ENCODE assay signal across 16 cellular contexts in genomic region chr1:107794571-107794970, GRCh38.
"Had no signal": no experiment of that assay in that cellular context is flagged by ENCODE, and none has a peak within 500 bp of the region (broad histone marks: within the 10 kb centered on the region; RNA-seq: fewer than 3 reads in every experiment).

No MANE protein-coding gene starts in this region.

- H3K27ac ChIP-seq: prostate gland, sigmoid colon, thoracic aorta had no signal

- DNase-seq: activated CD4-positive, alpha-beta memory T cell treated with anti-CD3 and anti-CD28 coated beads for 36 hours; activated CD8-positive, alpha-beta memory T cell treated with anti-CD3 and anti-CD28 coated beads, Interleukin-2, amount 50 U/mL, for 4 hours; activated naive CD4-positive, alpha-beta T cell treated with Interleukin-2 at 50 U/mL for 16 hours; amniotic stem cell; effector memory CD8-positive, alpha-beta T cell; hypothalamus; midbrain; sigmoid colon; stimulated activated CD4-positive, alpha-beta T cell treated with anti-CD3 and anti-CD28 coated beads, Interleukin-12 subunit alpha, Interleukin-12 subunit beta, amount 100 ng/mL, for 4 hours; stimulated activated naive CD8-positive, alpha-beta T cell treated with anti-CD3 and anti-CD28 coated beads, Interleukin-15, Interleukin-2, amounts not matched to agents 100 U/mL and 50 U/mL, for 24 hours had no signal

- ATAC-seq: effector memory CD8-positive, alpha-beta T cell; stimulated activated naive CD8-positive, alpha-beta T cell treated with anti-CD3 and anti-CD28 coated beads, Interleukin-15, Interleukin-2, amounts not matched to agents 100 U/mL and 50 U/mL, for 24 hours had no signal

- H3K27me3 Mint-ChIP-seq: activated CD4-positive, alpha-beta memory T cell treated with anti-CD3 and anti-CD28 coated beads for 36 hours; dendritic cell treated with granulocyte-macrophage colony-stimulating factor and Interleukin-4, amounts not matched to agents 40 ng/mL and 50 ng/mL, for 4 days; effector memory CD8-positive, alpha-beta T cell had no signal

- H3K27ac Mint-ChIP-seq: activated CD4-positive, alpha-beta memory T cell treated with anti-CD3 and anti-CD28 coated beads for 36 hours; activated T-helper 1 cell treated with anti-CD3 and anti-CD28 coated beads, Interleukin-12 subunit alpha, Interleukin-12 subunit beta, Interleukin-2, Interleukin-4 antibody, amounts not matched to agents 30 ng/mL and 10 ng/mL and 1 ng/mL, durations not matched to agents 14 hours and 24 hours and 36 hours; dendritic cell treated with granulocyte-macrophage colony-stimulating factor and Interleukin-4, amounts not matched to agents 40 ng/mL and 50 ng/mL, for 4 days; T-helper 2 cell treated with Interferon-gamma antibody and Interleukin-4, amounts not matched to agents 5 μg/mL and 100 μg/mL, for 36 hours had no signal

- H3K9me3 ChIP-seq: prostate gland, sigmoid colon, thoracic aorta had no signal

- H3K4me3 Mint-ChIP-seq: activated CD4-positive, alpha-beta memory T cell treated with anti-CD3 and anti-CD28 coated beads for 36 hours; activated T-helper 1 cell treated with anti-CD3 and anti-CD28 coated beads, Interleukin-12 subunit alpha, Interleukin-12 subunit beta, Interleukin-2, Interleukin-4 antibody, amounts not matched to agents 30 ng/mL and 10 ng/mL and 1 ng/mL, durations not matched to agents 14 hours and 24 hours and 36 hours; brain; dendritic cell treated with granulocyte-macrophage colony-stimulating factor and Interleukin-4, amounts not matched to agents 40 ng/mL and 50 ng/mL, for 4 days; effector memory CD8-positive, alpha-beta T cell; T-helper 2 cell treated with Interferon-gamma antibody and Interleukin-4, amounts not matched to agents 5 μg/mL and 100 μg/mL, for 36 hours had no signal

- H3K27me3 ChIP-seq: sigmoid colon had no signal

- H3K4me3 ChIP-seq: prostate gland, sigmoid colon, thoracic aorta had no signal

- H3K36me3 Mint-ChIP-seq: activated CD4-positive, alpha-beta memory T cell treated with anti-CD3 and anti-CD28 coated beads for 36 hours; brain had no signal

- H3K9me3 Mint-ChIP-seq: activated CD4-positive, alpha-beta memory T cell treated with anti-CD3 and anti-CD28 coated beads for 36 hours; activated T-helper 1 cell treated with anti-CD3 and anti-CD28 coated beads, Interleukin-12 subunit alpha, Interleukin-12 subunit beta, Interleukin-2, Interleukin-4 antibody, amounts not matched to agents 30 ng/mL and 10 ng/mL and 1 ng/mL, durations not matched to agents 14 hours and 24 hours and 36 hours; dendritic cell treated with granulocyte-macrophage colony-stimulating factor and Interleukin-4, amounts not matched to agents 40 ng/mL and 50 ng/mL, for 4 days; effector memory CD8-positive, alpha-beta T cell; T-helper 2 cell treated with Interferon-gamma antibody and Interleukin-4, amounts not matched to agents 5 μg/mL and 100 μg/mL, for 36 hours had no signal

- H3K4me1 ChIP-seq: prostate gland, sigmoid colon had no signal

- H3K36me3 ChIP-seq: prostate gland, sigmoid colon, thoracic aorta had no signal
